14 cellular contexts compared by ENCODE assay signal in the genomic region with DNA sequence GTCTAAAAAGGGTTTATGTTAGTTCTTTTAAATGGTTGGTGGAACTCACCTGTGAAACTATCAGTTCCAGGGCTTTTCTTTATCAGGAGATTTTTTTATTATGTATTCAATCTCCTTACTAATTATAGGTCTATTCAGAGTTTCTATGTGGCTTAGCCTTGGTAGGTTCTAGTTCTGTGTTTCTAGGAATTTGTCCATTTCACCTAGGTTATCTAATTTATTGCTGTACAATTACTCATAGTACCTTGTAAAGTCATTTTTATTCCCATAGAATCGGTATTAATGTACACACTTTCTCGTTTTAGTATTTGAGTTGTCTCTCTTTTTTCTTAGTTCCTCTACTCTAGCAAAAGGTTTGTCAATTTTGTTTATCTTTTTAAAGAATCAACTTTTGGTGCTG.
"Had no signal": no experiment of that assay in that cellular context is flagged by ENCODE, and none has a peak within 500 bp of the region (broad histone marks: within the 10 kb centered on the region; RNA-seq: fewer than 3 reads in every experiment).

No MANE protein-coding gene starts in this region.

- H3K27me3 Mint-ChIP-seq: activated B cell treated with CpG ODN at 0.5 μM for 24 hours; activated naive CD8-positive, alpha-beta T cell treated with anti-CD3 and anti-CD28 coated beads for 36 hours; naive B cell; stimulated activated naive CD8-positive, alpha-beta T cell treated with anti-CD3 and anti-CD28 coated beads, Interleukin-15, Interleukin-2, amounts not matched to agents 100 ng/mL and 50 ng/mL, for 24 hours had no signal

- DNase-seq: activated B cell treated with CpG ODN at 0.5 μM for 24 hours; activated gamma-delta T cell treated with Interleukin-2 at 50 U/mL for 16 hours; activated naive CD8-positive, alpha-beta T cell treated with anti-CD3 and anti-CD28 coated beads for 36 hours; brain microvascular endothelial cell; dermis blood vessel endothelial cell; endodermal cell; hippocampal formation; naive B cell; posterior cingulate gyrus; stimulated activated CD4-positive, alpha-beta T cell treated with anti-CD3 and anti-CD28 coated beads, Interleukin-2, amount 100 ng/mL, for 24 hours had no signal

- H3K4me1 Mint-ChIP-seq: activated B cell treated with CpG ODN at 0.5 μM for 24 hours, mesothelial cell of epicardium had no signal

- H3K9me3 Mint-ChIP-seq: stimulated activated naive CD8-positive, alpha-beta T cell treated with anti-CD3 and anti-CD28 coated beads, Interleukin-15, Interleukin-2, amounts not matched to agents 100 ng/mL and 50 ng/mL, for 24 hours had no signal

- H3K4me3 Mint-ChIP-seq: activated B cell treated with CpG ODN at 0.5 μM for 24 hours; activated naive CD8-positive, alpha-beta T cell treated with anti-CD3 and anti-CD28 coated beads for 36 hours; endodermal cell; mesothelial cell of epicardium; naive B cell; stimulated activated naive CD8-positive, alpha-beta T cell treated with anti-CD3 and anti-CD28 coated beads, Interleukin-15, Interleukin-2, amounts not matched to agents 100 ng/mL and 50 ng/mL, for 24 hours had no signal

- H3K27me3 ChIP-seq: brain microvascular endothelial cell, neutrophil, right atrium auricular region had no signal

- H3K4me1 ChIP-seq: right atrium auricular region had no signal

- H3K36me3 ChIP-seq: brain microvascular endothelial cell, neutrophil, right atrium auricular region had no signal

- H3K27ac ChIP-seq: brain microvascular endothelial cell, neutrophil, right atrium auricular region had no signal

- H3K9me3 ChIP-seq: neutrophil, right atrium auricular region had no signal

- H3K27ac Mint-ChIP-seq: activated B cell treated with CpG ODN at 0.5 μM for 24 hours; activated naive CD8-positive, alpha-beta T cell treated with anti-CD3 and anti-CD28 coated beads for 36 hours; endodermal cell; mesothelial cell of epicardium; stimulated activated naive CD8-positive, alpha-beta T cell treated with anti-CD3 and anti-CD28 coated beads, Interleukin-15, Interleukin-2, amounts not matched to agents 100 ng/mL and 50 ng/mL, for 24 hours had no signal

- H3K4me3 ChIP-seq: right atrium auricular region had no signal
